8 cellular contexts compared by ENCODE assay signal in genomic region chr6:152380993-152381898, GRCh38.
DNase-seq lines count a peak whose midpoint lies in the region; ATAC-seq, FAIRE-seq and TF ChIP-seq lines count a peak whose summit lies in the region.

No MANE protein-coding gene starts in this region.

- no peaks in the 10 kb centered on the region for H3K27me3 ChIP-seq in A673 (replicated peaks; ENCODE audit: insufficient read depth, low read depth, low read length, poor library complexity)
- no peaks in the 10 kb centered on the region for H3K27me3 ChIP-seq in mesenchymal stem cell (ENCODE audit: control insufficient read depth in 1 of 2, insufficient read depth in 1 of 2, low read length in 2 of 2)

- H3K9me3 ChIP-seq in A673 (ENCODE audit: low read depth, low read length, poor library complexity, severe bottlenecking) (no peaks in the 10 kb centered on the region), mesenchymal stem cell (ENCODE audit: control insufficient read depth, low read length) (no peaks in the 10 kb centered on the region)

- WGBS in mesenchymal stem cell = under 1% methylated on average over 16 of the region's 17 CpGs

- intact Hi-C loops in A673 (cut with micrococcal nuclease; ENCODE audit: unreplicated experiment) = no loop called here

- peaks cover under 1% of the 10 kb centered on the region for H3K36me3 Mint-ChIP-seq in type B pancreatic cell

- H2AFZ ChIP-seq in mesenchymal stem cell (ENCODE audit: low read depth, low read length) = peak overlapping the region; percentile 46

- peak overlapping the region; percentile 58 for H3K4me2 ChIP-seq in mesenchymal stem cell (ENCODE audit: low read length, poor library complexity, severe bottlenecking)

- H3K18ac ChIP-seq in mesenchymal stem cell (ENCODE audit: low read depth in 1 of 2, low read length in 2 of 2) = peak overlapping the region; percentile 28 to 52

- H3K4me3 Mint-ChIP-seq in type B pancreatic cell = peak overlapping the region; percentile 90

- no peaks in the 10 kb centered on the region for H3K9me3 Mint-ChIP-seq in type B pancreatic cell

- no peaks in the 10 kb centered on the region for H3K79me1 ChIP-seq in mesenchymal stem cell (replicated peaks; ENCODE audit: low read length, poor library complexity, severe bottlenecking)

- H4K8ac ChIP-seq in mesenchymal stem cell (ENCODE audit: low read length) = peak overlapping the region; percentile 55

- no peak overlapping the region for H2AK5ac ChIP-seq in mesenchymal stem cell (ENCODE audit: low read length, severe bottlenecking)

- H3K36me3 ChIP-seq in A673 (ENCODE audit: insufficient read depth, low read length, poor library complexity, severe bottlenecking) (no peaks in the 10 kb centered on the region), mesenchymal stem cell (ENCODE audit: control insufficient read depth in 1 of 2, insufficient read depth in 2 of 2, low read depth in 1 of 2, low read length in 2 of 2) (peaks cover 0 to 1% of the 10 kb centered on the region in 2 experiments)

- BruUV-seq in A673 (replicated peaks; lab: Mats Ljungman, UMichigan) = no TSS peak

- CTCF ChIA-PET in A673 (lab: Charles Lee) = no interaction called here

- H3K23ac ChIP-seq in mesenchymal stem cell (ENCODE audit: low read length in 2 of 2) = no peak overlapping the region

- no peaks in the 10 kb centered on the region for H3K27me3 Mint-ChIP-seq in type B pancreatic cell

- H2BK120ac ChIP-seq in mesenchymal stem cell (ENCODE audit: low read depth, low read length) = no peak overlapping the region

- H3K14ac ChIP-seq in mesenchymal stem cell (ENCODE audit: low read length in 2 of 2) = no peak overlapping the region

- POLR2A ChIA-PET in A673 (lab: Charles Lee; ENCODE audit: low non-redundant PET) = interaction anchor here (0.7 kb wide), 1 partner anchor 983 kb away, joined by 6 read pairs; no protein-coding TSS in a partner anchor

- H3K4me3 ChIP-seq in A673 (ENCODE audit: low read depth, low read length, poor library complexity, severe bottlenecking) = peak overlapping the region; percentile 39
- H3K4me3 ChIP-seq in mesenchymal stem cell (ENCODE audit: insufficient read depth in 1 of 2, low read depth in 1 of 2, low read length in 2 of 2) = peak overlapping the region; percentile 63 to 87

- H3K4ac ChIP-seq in mesenchymal stem cell (ENCODE audit: low read depth in 1 of 2, low read length in 2 of 2) = peak overlapping the region; percentile 35 to 40

- peak overlapping the region; percentile 45 for H2BK5ac ChIP-seq in mesenchymal stem cell (ENCODE audit: low read depth, low read length, poor library complexity, severe bottlenecking)

- peak overlapping the region; percentile 94 for H3K27ac Mint-ChIP-seq in type B pancreatic cell

- DNase-seq in A673 (ENCODE audit: low spot score) = peak; percentile 80
- peak; percentile 39 for DNase-seq in NCI-H524 treated with DMSO at 0.1 percent for 48 hours (lab: John Stamatoyannopoulos, UW)
- peak; percentile 100 for DNase-seq in mesenchymal stem cell
- DNase-seq in type B pancreatic cell (ENCODE audit: extremely low spot score, unreplicated experiment) = no peak
- DNase-seq in NCI-H2081 (lab: John Stamatoyannopoulos, UW) = no peak
- no peak for DNase-seq in NCI-H1694 treated with DMSO at 0.1 percent for 48 hours (lab: John Stamatoyannopoulos, UW)

- peaks cover 25% of the 10 kb centered on the region for H3K4me1 Mint-ChIP-seq in type B pancreatic cell (ENCODE audit: unreplicated experiment)

- H3K4me1 ChIP-seq in A673 (ENCODE audit: insufficient read depth, low read length, poor library complexity, severe bottlenecking) (peaks cover 8% of the 10 kb centered on the region), mesenchymal stem cell (ENCODE audit: control insufficient read depth, insufficient read depth, low read depth, low read length) (no peaks in the 10 kb centered on the region)

- no peak for TF ChIP-seq CTCF in A673 (conservative IDR thresholded peaks at IDR 0.05; ENCODE audit: low read depth, low read length)
- TF ChIP-seq CTCF in type B pancreatic cell (conservative IDR thresholded peaks at IDR 0.05) = no peak

- H3K9ac ChIP-seq in mesenchymal stem cell (ENCODE audit: low read length) = peak overlapping the region; percentile 99

- FAIRE-seq in endometrium (lab: Jason Lieb, UNC) = peak; percentile 58

- H4K91ac ChIP-seq in mesenchymal stem cell (ENCODE audit: low read length) = peak overlapping the region; percentile 72

- ATAC-seq in GM21423 (IDR thresholded peaks at IDR 0.05; ENCODE audit: unreplicated experiment) = no peak

- peak overlapping the region; percentile 66 for H3K27ac ChIP-seq in A673 (ENCODE audit: low read depth, low read length, poor library complexity, severe bottlenecking)
- H3K27ac ChIP-seq in mesenchymal stem cell (ENCODE audit: low read length, poor library complexity, severe bottlenecking) = peak overlapping the region; percentile 97

- peak overlapping the region; percentile 6 to 12 for H2BK12ac ChIP-seq in mesenchymal stem cell (ENCODE audit: low read length in 2 of 2)

- H2BK15ac ChIP-seq in mesenchymal stem cell (ENCODE audit: low read depth, poor library complexity, severe bottlenecking) = no peak overlapping the region

Comparison
In these comparisons a context has a peak if more than half of its experiments do, and no peak if none do; other contexts are left out.
1. DNase-seq: peak in A673 (single experiment), NCI-H524 treated with DMSO at 0.1 percent for 48 hours (single experiment) and mesenchymal stem cell (single experiment); none in type B pancreatic cell (single experiment), NCI-H2081 (0 of 2) and NCI-H1694 treated with DMSO at 0.1 percent for 48 hours (single experiment).